Comparison of ENCODE assay signal across 3 cellular contexts in genomic region chrX:99413317-99413716, GRCh38.
"Had no signal": no experiment of that assay in that cellular context is flagged by ENCODE, and none has a peak within 500 bp of the region (broad histone marks: within the 10 kb centered on the region; RNA-seq: fewer than 3 reads in every experiment).

No MANE protein-coding gene starts in this region.

- H3K4me3 ChIP-seq: GM12878 had no signal

- ATAC-seq: GM12878 had no signal

- DNase-seq: GDM1, GF-D8 had no signal
